Comparison of ENCODE assay signal across 8 cellular contexts in the genomic region with DNA sequence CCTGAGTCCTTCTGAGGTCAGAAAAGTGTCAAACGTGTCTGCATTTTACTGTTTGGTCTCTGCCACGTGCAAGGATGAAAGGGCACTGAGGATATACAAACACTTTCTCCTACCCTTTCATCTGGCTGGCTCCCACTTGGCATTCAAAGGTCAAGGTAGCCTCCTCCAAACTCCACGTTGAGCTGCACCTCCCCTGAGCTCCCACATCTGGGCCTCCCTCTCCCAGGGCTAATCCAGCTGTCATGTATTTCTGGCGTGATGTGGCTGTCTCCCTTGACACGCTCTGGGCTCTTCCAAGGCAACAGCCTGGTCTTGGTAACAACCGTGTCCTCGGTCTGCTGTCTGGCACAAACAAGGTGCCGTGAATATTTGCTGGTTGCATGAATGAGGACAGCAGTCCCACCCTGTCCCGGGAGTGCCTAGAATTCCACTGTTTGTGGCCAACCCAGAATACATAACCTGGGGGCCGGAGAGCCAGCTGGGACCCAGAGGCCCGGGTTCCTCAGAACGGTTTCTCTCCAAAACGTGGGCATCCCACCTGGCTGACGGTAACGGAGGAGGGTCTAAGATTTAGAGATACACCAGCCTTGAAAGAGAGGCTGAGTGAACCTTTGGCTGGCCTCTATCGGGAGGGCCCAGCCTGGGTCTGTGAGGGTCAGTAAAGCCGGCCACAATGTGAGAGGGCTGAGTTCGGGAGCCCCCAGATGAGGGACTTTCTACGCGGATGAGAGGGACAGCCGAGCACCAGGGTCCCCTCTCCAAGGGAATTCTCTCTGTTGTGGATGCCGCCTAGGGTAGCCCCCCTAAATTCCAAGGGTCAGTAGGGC. TPM values are rescaled to one million over a fixed set of nuclear protein-coding genes. Genes with fewer than 3 reads are reported as not detected.
A peak's percentile ranks its signal among the peaks of the same experiment; 100 is the strongest.
DNase-seq lines count a peak whose midpoint lies in the region; TF ChIP-seq lines count a peak whose summit lies in the region.

No MANE protein-coding gene starts in this region.

- no peaks in the 10 kb centered on the region for H3K27me3 ChIP-seq in parathyroid adenoma (ENCODE audit: control insufficient read depth, insufficient read depth, low read length)

- H3K79me2 ChIP-seq in parathyroid adenoma, result peaks cover 42% of the 10 kb centered on the region

- H3K4me3 Mint-ChIP-seq in activated CD4-positive, alpha-beta T cell treated with anti-CD3 and anti-CD28 coated beads, Interleukin-2, amount 10 ng/mL, durations not matched to agents 24 days and 14 days, result peak overlapping the region; percentile 94
- H3K4me3 Mint-ChIP-seq in activated T-helper 1 cell treated with anti-CD3 and anti-CD28 coated beads, Interleukin-12 subunit alpha, Interleukin-12 subunit beta, Interleukin-2, Interleukin-4 antibody, amounts not matched to agents 30 ng/mL and 10 ng/mL and 1 ng/mL, durations not matched to agents 14 hours and 24 hours and 36 hours, result peak overlapping the region; percentile 99

- peak overlapping the region; percentile 86 for H3K27ac Mint-ChIP-seq in activated CD4-positive, alpha-beta T cell treated with anti-CD3 and anti-CD28 coated beads, Interleukin-2, amount 10 ng/mL, durations not matched to agents 24 days and 14 days
- peak overlapping the region; percentile 94 for H3K27ac Mint-ChIP-seq in activated T-helper 1 cell treated with anti-CD3 and anti-CD28 coated beads, Interleukin-12 subunit alpha, Interleukin-12 subunit beta, Interleukin-2, Interleukin-4 antibody, amounts not matched to agents 30 ng/mL and 10 ng/mL and 1 ng/mL, durations not matched to agents 14 hours and 24 hours and 36 hours

- H3K27ac ChIP-seq in parathyroid adenoma, result peak overlapping the region; percentile 82

- peaks cover 22% of the 10 kb centered on the region for H3K36me3 Mint-ChIP-seq in activated CD4-positive, alpha-beta T cell treated with anti-CD3 and anti-CD28 coated beads, Interleukin-2, amount 10 ng/mL, durations not matched to agents 24 days and 14 days (ENCODE audit: low read depth)
- H3K36me3 Mint-ChIP-seq in activated T-helper 1 cell treated with anti-CD3 and anti-CD28 coated beads, Interleukin-12 subunit alpha, Interleukin-12 subunit beta, Interleukin-2, Interleukin-4 antibody, amounts not matched to agents 30 ng/mL and 10 ng/mL and 1 ng/mL, durations not matched to agents 14 hours and 24 hours and 36 hours (ENCODE audit: low read depth), result peaks cover 11% of the 10 kb centered on the region

- H3K9ac ChIP-seq in parathyroid adenoma, result peak overlapping the region; percentile 2

- peak overlapping the region; percentile 94 for H2AFZ ChIP-seq in parathyroid adenoma

- no peak for TF ChIP-seq CTCF in parathyroid adenoma (IDR thresholded peaks at IDR 0.05)

- intact Hi-C loops in activated CD4-positive, alpha-beta T cell treated with anti-CD3 and anti-CD28 coated beads, Interleukin-2, amount 10 ng/mL, durations not matched to agents 24 days and 14 days (cut with micrococcal nuclease), result loop anchor here (1.0 to 10.0 kb wide), 3 partner anchors 19 to 340 kb away; partner anchors contain the start of genes GNL3, SFMBT1 and STIMATE
- intact Hi-C loops in activated T-helper 1 cell treated with anti-CD3 and anti-CD28 coated beads, Interleukin-12 subunit alpha, Interleukin-12 subunit beta, Interleukin-2, Interleukin-4 antibody, amounts not matched to agents 30 ng/mL and 10 ng/mL and 1 ng/mL, durations not matched to agents 14 hours and 24 hours and 36 hours (cut with micrococcal nuclease), result loop anchor here (1.0 kb wide), 1 partner anchor 10 kb away; no protein-coding TSS in a partner anchor

- H3K9me3 Mint-ChIP-seq in activated CD4-positive, alpha-beta T cell treated with anti-CD3 and anti-CD28 coated beads, Interleukin-2, amount 10 ng/mL, durations not matched to agents 24 days and 14 days, result no peaks in the 10 kb centered on the region
- no peaks in the 10 kb centered on the region for H3K9me3 Mint-ChIP-seq in activated T-helper 1 cell treated with anti-CD3 and anti-CD28 coated beads, Interleukin-12 subunit alpha, Interleukin-12 subunit beta, Interleukin-2, Interleukin-4 antibody, amounts not matched to agents 30 ng/mL and 10 ng/mL and 1 ng/mL, durations not matched to agents 14 hours and 24 hours and 36 hours

- no peaks in the 10 kb centered on the region for H3K36me3 ChIP-seq in parathyroid adenoma (ENCODE audit: control insufficient read depth, insufficient read depth, low read length)

- peaks cover 13% of the 10 kb centered on the region for H3K4me1 ChIP-seq in parathyroid adenoma

- H3K9me3 ChIP-seq in parathyroid adenoma (ENCODE audit: control insufficient read depth, low read length), result no peaks in the 10 kb centered on the region

- H3K27me3 Mint-ChIP-seq in activated CD4-positive, alpha-beta T cell treated with anti-CD3 and anti-CD28 coated beads, Interleukin-2, amount 10 ng/mL, durations not matched to agents 24 days and 14 days, result no peaks in the 10 kb centered on the region
- no peaks in the 10 kb centered on the region for H3K27me3 Mint-ChIP-seq in activated T-helper 1 cell treated with anti-CD3 and anti-CD28 coated beads, Interleukin-12 subunit alpha, Interleukin-12 subunit beta, Interleukin-2, Interleukin-4 antibody, amounts not matched to agents 30 ng/mL and 10 ng/mL and 1 ng/mL, durations not matched to agents 14 hours and 24 hours and 36 hours (ENCODE audit: insufficient read depth)

- DNase-seq in activated CD4-positive, alpha-beta T cell treated with anti-CD3 and anti-CD28 coated beads, Interleukin-2, amount 10 ng/mL, durations not matched to agents 24 days and 14 days, result peak; percentile 69
- no peak for DNase-seq in activated CD4-positive, alpha-beta T cell treated with anti-CD3 and anti-CD28 coated beads for 1 hour
- DNase-seq in HPDE6-E6E7 (ENCODE audit: extremely low spot score) (peak; percentile 1), glomerular visceral epithelial cell (ENCODE audit: extremely low spot score) (peak; percentile 32), CD1c-positive myeloid dendritic cell (ENCODE audit: extremely low spot score) (no peak), superior temporal gyrus (ENCODE audit: extremely low spot score) (no peak)
- DNase-seq in activated T-helper 1 cell treated with anti-CD3 and anti-CD28 coated beads, Interleukin-12 subunit alpha, Interleukin-12 subunit beta, Interleukin-2, Interleukin-4 antibody, amounts not matched to agents 30 ng/mL and 10 ng/mL and 1 ng/mL, durations not matched to agents 14 hours and 24 hours and 36 hours (ENCODE audit: low spot score), result no peak

- H3K4me3 ChIP-seq in parathyroid adenoma (ENCODE audit: low read depth, low read length), result peak overlapping the region; percentile 93

- peak overlapping the region; percentile 85 for H3K4me2 ChIP-seq in parathyroid adenoma (ENCODE audit: low read length)

- H3K4me1 Mint-ChIP-seq in activated CD4-positive, alpha-beta T cell treated with anti-CD3 and anti-CD28 coated beads, Interleukin-2, amount 10 ng/mL, durations not matched to agents 24 days and 14 days, result peaks cover 22% of the 10 kb centered on the region
- H3K4me1 Mint-ChIP-seq in activated T-helper 1 cell treated with anti-CD3 and anti-CD28 coated beads, Interleukin-12 subunit alpha, Interleukin-12 subunit beta, Interleukin-2, Interleukin-4 antibody, amounts not matched to agents 30 ng/mL and 10 ng/mL and 1 ng/mL, durations not matched to agents 14 hours and 24 hours and 36 hours (ENCODE audit: low read depth), result peaks cover 33% of the 10 kb centered on the region

RNA-seq across cellular contexts. Expression of gene GLT8D1, which starts 0.8 kb away (rescaled TPM):
- total RNA-seq in activated CD4-positive, alpha-beta T cell treated with anti-CD3 and anti-CD28 coated beads, Interleukin-2, amount 10 ng/mL, durations not matched to agents 24 days and 14 days, result 38.7 and 39.0 TPM in 2 replicates
- total RNA-seq in activated T-helper 1 cell treated with anti-CD3 and anti-CD28 coated beads, Interleukin-12 subunit alpha, Interleukin-12 subunit beta, Interleukin-2, Interleukin-4 antibody, amounts not matched to agents 30 ng/mL and 10 ng/mL and 1 ng/mL, durations not matched to agents 14 hours and 24 hours and 36 hours, result 33.9 and 40.6 TPM in 2 replicates

RNA-seq across cellular contexts. Expression of gene SPCS1, which starts 1.1 kb away (rescaled TPM):
- 134 and 135 TPM in 2 replicates for total RNA-seq in activated CD4-positive, alpha-beta T cell treated with anti-CD3 and anti-CD28 coated beads, Interleukin-2, amount 10 ng/mL, durations not matched to agents 24 days and 14 days
- total RNA-seq in activated T-helper 1 cell treated with anti-CD3 and anti-CD28 coated beads, Interleukin-12 subunit alpha, Interleukin-12 subunit beta, Interleukin-2, Interleukin-4 antibody, amounts not matched to agents 30 ng/mL and 10 ng/mL and 1 ng/mL, durations not matched to agents 14 hours and 24 hours and 36 hours, result 122 and 132 TPM in 2 replicates

RNA-seq across cellular contexts. Expression of gene GNL3, which starts 19.0 kb away (rescaled TPM):
- 254 and 267 TPM in 2 replicates for total RNA-seq in activated CD4-positive, alpha-beta T cell treated with anti-CD3 and anti-CD28 coated beads, Interleukin-2, amount 10 ng/mL, durations not matched to agents 24 days and 14 days
- 241 and 245 TPM in 2 replicates for total RNA-seq in activated T-helper 1 cell treated with anti-CD3 and anti-CD28 coated beads, Interleukin-12 subunit alpha, Interleukin-12 subunit beta, Interleukin-2, Interleukin-4 antibody, amounts not matched to agents 30 ng/mL and 10 ng/mL and 1 ng/mL, durations not matched to agents 14 hours and 24 hours and 36 hours

RNA-seq across cellular contexts. Expression of gene PBRM1, which starts 19.1 kb away (rescaled TPM):
- 65.7 and 67.8 TPM in 2 replicates for total RNA-seq in activated CD4-positive, alpha-beta T cell treated with anti-CD3 and anti-CD28 coated beads, Interleukin-2, amount 10 ng/mL, durations not matched to agents 24 days and 14 days
- 68.6 and 68.8 TPM in 2 replicates for total RNA-seq in activated T-helper 1 cell treated with anti-CD3 and anti-CD28 coated beads, Interleukin-12 subunit alpha, Interleukin-12 subunit beta, Interleukin-2, Interleukin-4 antibody, amounts not matched to agents 30 ng/mL and 10 ng/mL and 1 ng/mL, durations not matched to agents 14 hours and 24 hours and 36 hours

Comparison
In these comparisons a context has a peak if more than half of its experiments do, and no peak if none do; other contexts are left out.
1. DNase-seq: peak in activated CD4-positive, alpha-beta T cell treated with anti-CD3 and anti-CD28 coated beads, Interleukin-2, amount 10 ng/mL, durations not matched to agents 24 days and 14 days (single experiment), HPDE6-E6E7 (single experiment) and glomerular visceral epithelial cell (single experiment); none in activated CD4-positive, alpha-beta T cell treated with anti-CD3 and anti-CD28 coated beads for 1 hour (single experiment), activated T-helper 1 cell treated with anti-CD3 and anti-CD28 coated beads, Interleukin-12 subunit alpha, Interleukin-12 subunit beta, Interleukin-2, Interleukin-4 antibody, amounts not matched to agents 30 ng/mL and 10 ng/mL and 1 ng/mL, durations not matched to agents 14 hours and 24 hours and 36 hours (single experiment), CD1c-positive myeloid dendritic cell (single experiment) and superior temporal gyrus (single experiment).